1 cellular context compared by ENCODE assay signal in genomic region chr2:238948765-238949641, GRCh38.
TF ChIP-seq lines count a peak whose summit lies in the region.

No MANE protein-coding gene starts in this region.

TF ChIP-seq in IMR-90, 13 proteins besides CTCF, POLR2A, EP300 and RAD21:
- no peak for TF ChIP-seq CHD1 (IDR thresholded peaks at IDR 0.05; ENCODE audit: low read depth, low read length)
- TF ChIP-seq CEBPB (IDR thresholded peaks at IDR 0.05; ENCODE audit: low read depth, low read length): 0 out of 2 replicates have a peak, but pooled peaks have one; percentile 15
